In genomic region chr11:47388697-47389576, GRCh38 we compare ENCODE assay signal across 11 cellular contexts. TPM values are rescaled to one million over a fixed set of nuclear protein-coding genes. Genes with fewer than 3 reads are reported as not detected.
A peak's percentile ranks its signal among the peaks of the same experiment; 100 is the strongest.
DNase-seq lines count a peak whose midpoint lies in the region; ATAC-seq and TF ChIP-seq lines count a peak whose summit lies in the region.
"Had no signal": no experiment of that assay in that cellular context is flagged by ENCODE, and none has a peak within 500 bp of the region (broad histone marks: within the 10 kb centered on the region; RNA-seq: fewer than 3 reads in every experiment).

No MANE protein-coding gene starts in this region.

- H3K36me3 Mint-ChIP-seq in activated naive CD8-positive, alpha-beta T cell treated with anti-CD3 and anti-CD28 coated beads, Interleukin-2, amount 10 ng/mL, durations not matched to agents 7 days and 5 days = no peaks in the 10 kb centered on the region

- H3K9ac ChIP-seq in BLaER1 = no peak overlapping the region

- H3K27me3 Mint-ChIP-seq in activated naive CD8-positive, alpha-beta T cell treated with anti-CD3 and anti-CD28 coated beads, Interleukin-2, amount 10 ng/mL, durations not matched to agents 7 days and 5 days = peaks cover 3% of the 10 kb centered on the region
- H3K27me3 Mint-ChIP-seq: activated B cell treated with CpG ODN at 0.5 μM for 24 hours had no signal

- H3K27me3 ChIP-seq in BLaER1 = no peaks in the 10 kb centered on the region
- H3K27me3 ChIP-seq in lower lobe of right lung (ENCODE audit: low read depth) = no peaks in the 10 kb centered on the region
- H3K27me3 ChIP-seq: body of pancreas, SJSA1 had no signal

- no peaks in the 10 kb centered on the region for H3K9me3 Mint-ChIP-seq in activated naive CD8-positive, alpha-beta T cell treated with anti-CD3 and anti-CD28 coated beads, Interleukin-2, amount 10 ng/mL, durations not matched to agents 7 days and 5 days
- H3K9me3 Mint-ChIP-seq: activated B cell treated with CpG ODN at 0.5 μM for 24 hours had no signal

- H4K20me1 ChIP-seq in BLaER1 = no peaks in the 10 kb centered on the region

- H3K36me3 ChIP-seq in BLaER1 (no peaks in the 10 kb centered on the region), lower lobe of right lung (no peaks in the 10 kb centered on the region)
- H3K36me3 ChIP-seq: SJSA1 had no signal

- peaks cover 13% of the 10 kb centered on the region for H3K4me1 Mint-ChIP-seq in activated naive CD8-positive, alpha-beta T cell treated with anti-CD3 and anti-CD28 coated beads, Interleukin-2, amount 10 ng/mL, durations not matched to agents 7 days and 5 days

- ATAC-seq in activated naive CD8-positive, alpha-beta T cell treated with anti-CD3 and anti-CD28 coated beads, Interleukin-2, amount 10 ng/mL, durations not matched to agents 7 days and 5 days (ENCODE audit: low read depth) = no peak
- ATAC-seq in lower lobe of right lung = peak in 1 of 2 donors; percentile 2
- no peak for ATAC-seq in HG03469 (IDR thresholded peaks at IDR 0.05; ENCODE audit: unreplicated experiment)
- ATAC-seq: body of pancreas had no signal

- peak overlapping the region; percentile 45 for H3K27ac Mint-ChIP-seq in activated naive CD8-positive, alpha-beta T cell treated with anti-CD3 and anti-CD28 coated beads, Interleukin-2, amount 10 ng/mL, durations not matched to agents 7 days and 5 days
- H3K27ac Mint-ChIP-seq: activated B cell treated with CpG ODN at 0.5 μM for 24 hours had no signal

- no peak for TF ChIP-seq CTCF in lower lobe of right lung (IDR thresholded peaks at IDR 0.05)

- H3K4me2 ChIP-seq in BLaER1 = peak overlapping the region; percentile 36

- no peak for DNase-seq in activated naive CD8-positive, alpha-beta T cell treated with anti-CD3 and anti-CD28 coated beads, Interleukin-2, amount 10 ng/mL, durations not matched to agents 7 days and 5 days
- DNase-seq in lower lobe of right lung = peak; percentile 61
- no peak for DNase-seq in NCI-H2196 treated with DMSO at 0.1 percent for 48 hours (lab: John Stamatoyannopoulos, UW; ENCODE audit: unreplicated experiment)
- no peak for DNase-seq in NCI-H226
- DNase-seq: activated B cell treated with CpG ODN at 0.5 μM for 24 hours, KG1, NCI-H774 had no signal

- H3K27ac ChIP-seq in BLaER1 (peak overlapping the region; percentile 56), lower lobe of right lung (peak overlapping the region; percentile 93)
- H3K27ac ChIP-seq: SJSA1 had no signal

- POLR2A ChIA-PET in activated naive CD8-positive, alpha-beta T cell treated with anti-CD3 and anti-CD28 coated beads, Interleukin-2, amount 10 ng/mL, durations not matched to agents 7 days and 5 days (lab: Charles Lee) = interaction anchor here (2.8 kb wide), 1 partner anchor 10 kb away, joined by 16 read pairs; no protein-coding TSS in a partner anchor

- H3K4me1 ChIP-seq in BLaER1 = peaks cover 55% of the 10 kb centered on the region
- peaks cover 43% of the 10 kb centered on the region for H3K4me1 ChIP-seq in lower lobe of right lung
- H3K4me1 ChIP-seq: body of pancreas had no signal

- H3K9me3 ChIP-seq in BLaER1 (no peaks in the 10 kb centered on the region), lower lobe of right lung (no peaks in the 10 kb centered on the region)
- H3K9me3 ChIP-seq: body of pancreas, SJSA1 had no signal

- H3K4me3 ChIP-seq in BLaER1 (no peak overlapping the region), lower lobe of right lung (no peak overlapping the region)
- H3K4me3 ChIP-seq: body of pancreas, SJSA1 had no signal

- intact Hi-C loops in lower lobe of right lung (cut with DNase I) = no loop called here

- H3K4me3 Mint-ChIP-seq in activated naive CD8-positive, alpha-beta T cell treated with anti-CD3 and anti-CD28 coated beads, Interleukin-2, amount 10 ng/mL, durations not matched to agents 7 days and 5 days = peak overlapping the region; percentile 36
- H3K4me3 Mint-ChIP-seq: activated B cell treated with CpG ODN at 0.5 μM for 24 hours had no signal

RNA-seq across cellular contexts. Expression of gene SPI1, which starts 10.6 kb away (rescaled TPM):
- total RNA-seq in activated naive CD8-positive, alpha-beta T cell treated with anti-CD3 and anti-CD28 coated beads, Interleukin-2, amount 10 ng/mL, durations not matched to agents 7 days and 5 days = 1 to 10 TPM; 2.9 to 3.5 TPM
- total RNA-seq in lower lobe of right lung = 295 TPM
- total RNA-seq: SJSA1 had no signal

RNA-seq across cellular contexts. Expression of gene SLC39A13, which starts 19.5 kb away (rescaled TPM):
- total RNA-seq in activated naive CD8-positive, alpha-beta T cell treated with anti-CD3 and anti-CD28 coated beads, Interleukin-2, amount 10 ng/mL, durations not matched to agents 7 days and 5 days = 10 to 100 TPM; 33.1 to 38.2 TPM
- 48.0 TPM for total RNA-seq in lower lobe of right lung

RNA-seq across cellular contexts. Expression of gene MYBPC3, which starts 36.4 kb away (rescaled TPM):
- total RNA-seq in activated naive CD8-positive, alpha-beta T cell treated with anti-CD3 and anti-CD28 coated beads, Interleukin-2, amount 10 ng/mL, durations not matched to agents 7 days and 5 days = under 1 TPM in 1 of 2 experiments, not detected in 1; 0.11 TPM
- total RNA-seq in lower lobe of right lung = 0.86 TPM
- total RNA-seq: body of pancreas, SJSA1 had no signal

RNA-seq across cellular contexts. Expression of gene PSMC3, which starts 37.3 kb away (rescaled TPM):
- 100 to 1,000 TPM; 113 to 115 TPM for total RNA-seq in activated naive CD8-positive, alpha-beta T cell treated with anti-CD3 and anti-CD28 coated beads, Interleukin-2, amount 10 ng/mL, durations not matched to agents 7 days and 5 days
- total RNA-seq in lower lobe of right lung = 77.1 TPM

RNA-seq across cellular contexts. Expression of gene RAPSN, which starts 60.0 kb away (rescaled TPM):
- total RNA-seq in activated naive CD8-positive, alpha-beta T cell treated with anti-CD3 and anti-CD28 coated beads, Interleukin-2, amount 10 ng/mL, durations not matched to agents 7 days and 5 days = under 1 TPM; 0.42 to 0.91 TPM
- 1.2 TPM for total RNA-seq in lower lobe of right lung
- total RNA-seq: body of pancreas had no signal

Comparison
In these comparisons a context has a peak if more than half of its experiments do, and no peak if none do; other contexts are left out.
1. RNA of gene SPI1, which starts 10.6 kb away (total RNA-seq): 295 TPM in lower lobe of right lung (single experiment); 2.9 to 3.5 TPM in activated naive CD8-positive, alpha-beta T cell treated with anti-CD3 and anti-CD28 coated beads, Interleukin-2, amount 10 ng/mL, durations not matched to agents 7 days and 5 days; every median in the first group is over 10 times any median in the second.